ENCODE assay signal across 20 cellular contexts in genomic region chr10:76555271-76555670, GRCh38.
"Had no signal": no experiment of that assay in that cellular context is flagged by ENCODE, and none has a peak within 500 bp of the region (broad histone marks: within the 10 kb centered on the region; RNA-seq: fewer than 3 reads in every experiment).

No MANE protein-coding gene starts in this region.

- H3K4me1 ChIP-seq: parathyroid adenoma, prostate gland had no signal

- H3K27ac ChIP-seq: epithelial cell of prostate, gastrocnemius medialis, heart right ventricle, lower lobe of right lung, parathyroid adenoma, prostate gland, suprapubic skin, tibial nerve had no signal

- H3K4me3 ChIP-seq: esophagus muscularis mucosa, gastrocnemius medialis, heart right ventricle, left lung, lower lobe of right lung, prostate gland, smooth muscle cell, suprapubic skin, tibial nerve had no signal

- H3K36me3 ChIP-seq: esophagus muscularis mucosa, gastrocnemius medialis, heart right ventricle, left lung, lower lobe of right lung, prostate gland, suprapubic skin, tibial nerve had no signal

- H3K9ac ChIP-seq: parathyroid adenoma had no signal

- H3K9me3 ChIP-seq: esophagus muscularis mucosa, gastrocnemius medialis, heart right ventricle, left lung, lower lobe of right lung, prostate gland, suprapubic skin, tibial nerve had no signal

- H3K79me2 ChIP-seq: parathyroid adenoma had no signal

- ATAC-seq: effector memory CD8-positive, alpha-beta T cell; gastrocnemius medialis; heart right ventricle; left lung; lower lobe of right lung; natural killer cell treated with Interleukin-12 subunit alpha and Interleukin-12 subunit beta and Interleukin-15 and Interleukin-18, amount 100 ng/mL, for 72 hours; stimulated activated effector memory CD8-positive, alpha-beta T cell treated with anti-CD3 and anti-CD28 coated beads, Interleukin-12 subunit alpha, Interleukin-12 subunit beta, amount 100 ng/mL, for 72 hours; stimulated activated naive CD8-positive, alpha-beta T cell treated with anti-CD3 and anti-CD28 coated beads, Interleukin-15, Interleukin-2, amounts not matched to agents 100 U/mL and 50 U/mL, for 24 hours had no signal

- H2AFZ ChIP-seq: parathyroid adenoma had no signal

- H3K27me3 ChIP-seq: esophagus muscularis mucosa, gastrocnemius medialis, heart right ventricle, left lung, suprapubic skin, tibial nerve had no signal

- DNase-seq: cortex of kidney; effector memory CD8-positive, alpha-beta T cell; gastrocnemius medialis; heart right ventricle; immature natural killer cell; left lung; lower lobe of right lung; retina; stimulated activated CD4-positive, alpha-beta T cell treated with anti-CD3 and anti-CD28 coated beads, Interleukin-4, amount 100 ng/mL, for 1 hour; stimulated activated CD8-positive, alpha-beta memory T cell treated with anti-CD3 and anti-CD28 coated beads, Interleukin-4, amount 100 ng/mL, for 48 hours; stimulated activated naive CD8-positive, alpha-beta T cell treated with anti-CD3 and anti-CD28 coated beads, Interleukin-15, Interleukin-2, amounts not matched to agents 100 U/mL and 50 U/mL, for 24 hours had no signal

- H3K4me2 ChIP-seq: smooth muscle cell had no signal
